In genomic region chr5:74587300-74587699, GRCh38 we compare ENCODE assay signal across 17 cellular contexts. TPM values are rescaled to one million over a fixed set of nuclear protein-coding genes. Genes with fewer than 3 reads are reported as not detected.
DNase-seq lines count a peak whose midpoint lies in the region; ATAC-seq, FAIRE-seq and TF ChIP-seq lines count a peak whose summit lies in the region.
"Had no signal": no experiment of that assay in that cellular context is flagged by ENCODE, and none has a peak within 500 bp of the region (broad histone marks: within the 10 kb centered on the region; RNA-seq: fewer than 3 reads in every experiment).

No MANE protein-coding gene starts in this region.

- peaks cover 10% of the 10 kb centered on the region for H3F3A ChIP-seq in neural progenitor cell (ENCODE audit: low read depth)

- no peak for TF ChIP-seq RAD21 in H1 (IDR thresholded peaks at IDR 0.05 in 1 of 2, conservative IDR thresholded peaks at IDR 0.05 in 1 of 2; ENCODE audit: low read depth in 2 of 2, low read length in 2 of 2)

- H3K9ac ChIP-seq in H1 (replicated peaks in 1 of 4; ENCODE audit: extremely low read depth in 1 of 4, low read depth in 3 of 4, low read length in 3 of 4) (no peak overlapping the region), neural progenitor cell (no peak overlapping the region)
- H3K9ac ChIP-seq: KMS-11 had no signal

- no peaks in the 10 kb centered on the region for H3K79me2 ChIP-seq in H1 (ENCODE audit: control insufficient read depth in 1 of 2, insufficient read depth in 2 of 2, low read length in 2 of 2)
- H3K79me2 ChIP-seq in neural progenitor cell (ENCODE audit: low read depth), result no peaks in the 10 kb centered on the region

- no peaks in the 10 kb centered on the region for H3K9me3 ChIP-seq in right cardiac atrium (ENCODE audit: control insufficient read depth, low read length)
- H3K9me3 ChIP-seq in H1 (ENCODE audit: insufficient read depth in 2 of 2, low read depth in 1 of 2, low read length in 1 of 2), result no peaks in the 10 kb centered on the region
- no peaks in the 10 kb centered on the region for H3K9me3 ChIP-seq in neural progenitor cell (ENCODE audit: low read depth)

- H4K20me1 ChIP-seq in H1 (replicated peaks in 1 of 2; ENCODE audit: control insufficient read depth in 1 of 2, insufficient read depth in 2 of 2, low read length in 2 of 2) (no peaks in the 10 kb centered on the region), neural progenitor cell (ENCODE audit: low read depth) (no peaks in the 10 kb centered on the region)

- H2AK5ac ChIP-seq in H1 (ENCODE audit: low read depth, low read length), result no peak overlapping the region

- H3K9me3 Mint-ChIP-seq in neural progenitor cell, result peaks cover 3% of the 10 kb centered on the region

- H3K4me2 ChIP-seq in H1 (ENCODE audit: insufficient read depth in 1 of 2, low read depth in 2 of 2, low read length in 2 of 2) (no peak overlapping the region), neural progenitor cell (peak overlapping the region; percentile 11)
- H3K4me2 ChIP-seq: KMS-11 had no signal

- no peak overlapping the region; the same call in 1 of the 2 replicates for H2BK5ac ChIP-seq in H1 (ENCODE audit: low read depth, low read length)

- H2BK15ac ChIP-seq in H1 (ENCODE audit: low read length), result no peak overlapping the region

- H4K8ac ChIP-seq in H1 (ENCODE audit: extremely low read depth, insufficient read depth, low read length), result peak overlapping the region; percentile 66; the same call in 1 of the 2 replicates

- no peaks in the 10 kb centered on the region for H3K79me1 ChIP-seq in H1 (ENCODE audit: low read depth, low read length)

- intact Hi-C loops in right cardiac atrium (cut with DNase I) (no loop called here), left cardiac atrium (cut with DNase I) (no loop called here)

- peaks cover 6% of the 10 kb centered on the region for H3K27me3 Mint-ChIP-seq in neural progenitor cell (ENCODE audit: insufficient read depth, low read depth)

- peak overlapping the region; percentile 52 for H3K27ac ChIP-seq in right cardiac atrium (ENCODE audit: low read length)
- no peak overlapping the region for H3K27ac ChIP-seq in H1 (ENCODE audit: low read depth, low read length)
- peak overlapping the region; percentile 4 for H3K27ac ChIP-seq in neural progenitor cell
- H3K27ac ChIP-seq: KMS-11 had no signal

- ATAC-seq in right cardiac atrium (no peak), left cardiac atrium (no peak), esophagus mucosa (no peak)
- ATAC-seq: Right ventricle myocardium inferior had no signal

- H3K36me3 ChIP-seq in H1 (ENCODE audit: control insufficient read depth in 2 of 4, insufficient read depth in 4 of 4, low read length in 3 of 4) (no peaks in the 10 kb centered on the region), neural progenitor cell (no peaks in the 10 kb centered on the region)

- H4K5ac ChIP-seq in H1 (ENCODE audit: insufficient read length, low read depth, low read length), result no peak overlapping the region

- H3K23ac ChIP-seq in H1 (ENCODE audit: insufficient read length), result no peak overlapping the region

- no peak overlapping the region for H3K4me3 Mint-ChIP-seq in neural progenitor cell

- H3K56ac ChIP-seq in H1 (replicated peaks; ENCODE audit: insufficient read length, low read depth, low read length), result no peak overlapping the region

- no peaks in the 10 kb centered on the region for H3K36me3 Mint-ChIP-seq in neural progenitor cell

- H2AFZ ChIP-seq in H1 (ENCODE audit: low read length), result 0 out of 2 replicates have a peak overlapping the region, but pooled peaks have one; percentile 49
- peak overlapping the region; percentile 85 for H2AFZ ChIP-seq in neural progenitor cell (replicated peaks)

- H3K4me1 ChIP-seq in right cardiac atrium (ENCODE audit: control insufficient read depth, insufficient read depth, low read length) (peaks cover 3% of the 10 kb centered on the region), H1 (replicated peaks in 1 of 4; ENCODE audit: control insufficient read depth in 3 of 4, insufficient read depth in 4 of 4, low read length in 3 of 4) (peaks cover 0 to 11% (median 3%) of the 10 kb centered on the region in 4 experiments; a peak in 1 of 7 replicates), neural progenitor cell (peaks cover 44% of the 10 kb centered on the region)

- H3K4ac ChIP-seq in H1 (replicated peaks; ENCODE audit: insufficient read length, low read depth, low read length), result no peak overlapping the region

- TF ChIP-seq CTCF in H1 (IDR thresholded peaks at IDR 0.05; ENCODE audit: control extremely low read depth in 1 of 3, insufficient read depth in 1 of 3, low read depth in 1 of 3, low read length in 3 of 3) (no peak), neural progenitor cell (IDR thresholded peaks at IDR 0.05) (no peak)

- H2BK20ac ChIP-seq in H1 (ENCODE audit: low read length), result no peak overlapping the region

- H3K27ac Mint-ChIP-seq in neural progenitor cell, result no peak overlapping the region

- 58% methylated on average over 4 of the region's 4 CpGs for WGBS in right cardiac atrium
- WGBS in H1 (ENCODE audit: extremely low coverage in 1 of 2, insufficient coverage in 1 of 2, insufficient read length in 1 of 2, insufficient replicate concordance in 2 of 2, low coverage in 1 of 2, low lambda C conversion rate in 2 of 2, missing lambda C conversion rate in 1 of 2), 2 experiments, result 78% methylated on average over 4 of the region's 4 CpGs; no CpG with 5 or more reads in 1 of the 2 experiments

- no peak for TF ChIP-seq EP300 in H1 (IDR thresholded peaks at IDR 0.05; ENCODE audit: borderline replicate concordance in 1 of 2, low read depth in 2 of 2, low read length in 2 of 2)

- H2BK120ac ChIP-seq in H1 (replicated peaks; ENCODE audit: low read depth, low read length), result no peak overlapping the region

- no peak overlapping the region for H4K91ac ChIP-seq in H1 (replicated peaks; ENCODE audit: insufficient read length, low read length)

- 0 out of 2 replicates have a peak overlapping the region, but pooled peaks have one; percentile 34 for H3K18ac ChIP-seq in H1 (ENCODE audit: extremely low read depth, low read length)

- peaks cover 22% of the 10 kb centered on the region for H3K4me1 Mint-ChIP-seq in neural progenitor cell

- H2BK12ac ChIP-seq in H1 (ENCODE audit: low read depth, low read length), result no peak overlapping the region

- H3K27me3 ChIP-seq in right cardiac atrium (ENCODE audit: control insufficient read depth, insufficient read depth), result no peaks in the 10 kb centered on the region
- no peaks in the 10 kb centered on the region for H3K27me3 ChIP-seq in H1 (replicated peaks in 1 of 4; ENCODE audit: control insufficient read depth in 3 of 4, extremely low read depth in 1 of 4, insufficient read depth in 3 of 4, low read length in 3 of 4)
- no peaks in the 10 kb centered on the region for H3K27me3 ChIP-seq in neural progenitor cell

- H3K4me3 ChIP-seq in right cardiac atrium (ENCODE audit: low read length), result no peak overlapping the region
- H3K4me3 ChIP-seq in H1 (ENCODE audit: extremely low read depth in 1 of 4, insufficient read depth in 2 of 4, low read depth in 3 of 4, low read length in 4 of 4), result no peak overlapping the region
- no peak overlapping the region for H3K4me3 ChIP-seq in neural progenitor cell

- no peak overlapping the region for H3K14ac ChIP-seq in H1 (ENCODE audit: insufficient read length)

- no peak for FAIRE-seq in H1 (lab: Jason Lieb, UNC)
- FAIRE-seq: GM18507, HTR-8/SVneo had no signal

- no peak for DNase-seq in right cardiac atrium
- no peak for DNase-seq in left cardiac atrium
- no peak for DNase-seq in H1 (ENCODE audit: low read depth in 1 of 2, low spot score in 2 of 2)
- DNase-seq in neural progenitor cell (ENCODE audit: low spot score), result no peak
- DNase-seq in activated CD8-positive, alpha-beta memory T cell treated with anti-CD3 and anti-CD28 coated beads, Interleukin-2, amount 50 U/mL, for 48 hours, result no peak
- no peak for DNase-seq in NCI-H2196 treated with DMSO at 0.1 percent for 48 hours (lab: John Stamatoyannopoulos, UW; ENCODE audit: unreplicated experiment)
- no peak for DNase-seq in NCI-H187 treated with DMSO at 0.1 percent for 48 hours (lab: John Stamatoyannopoulos, UW)
- DNase-seq: Calu3, NCI-H1092, NCI-H1694, NCI-H446 treated with DMSO at 0.1 percent for 48 hours, NCI-H748 treated with DMSO at 0.1 percent for 48 hours had no signal

- POLR2A ChIA-PET in H1 (lab: Charles Lee; ENCODE audit: partially characterized antibody), result no interaction called here

- TF ChIP-seq POLR2A in H1 (IDR thresholded peaks at IDR 0.05; ENCODE audit: control extremely low read depth in 1 of 2, low read depth in 2 of 2, low read length in 2 of 2), result no peak

- CTCF ChIA-PET in H1 (lab: Charles Lee; ENCODE audit: partially characterized antibody), result interaction anchor here (1.0 kb wide), 1 partner anchor 26 kb away, joined by 3 read pairs; no protein-coding TSS in a partner anchor

- no peaks in the 10 kb centered on the region for H3K23me2 ChIP-seq in H1 (ENCODE audit: low read depth, low read length)

TF ChIP-seq in H1, 55 proteins besides CTCF, POLR2A, EP300 and RAD21:
- TF ChIP-seq CBX8 (IDR thresholded peaks at IDR 0.05; ENCODE audit: borderline replicate concordance, low read depth, low read length) (no peak), ZNF274 (IDR thresholded peaks at IDR 0.05; ENCODE audit: borderline replicate concordance, extremely low read depth, low read length) (no peak), SP2 (IDR thresholded peaks at IDR 0.05; ENCODE audit: low read length) (no peak), KDM1A (IDR thresholded peaks at IDR 0.05; ENCODE audit: borderline replicate concordance, low read length) (no peak), POU5F1 (IDR thresholded peaks at IDR 0.05; ENCODE audit: low read depth, low read length) (no peak), POLR2AphosphoS5 (IDR thresholded peaks at IDR 0.05; ENCODE audit: low read depth, low read length) (no peak), TAF1 (IDR thresholded peaks at IDR 0.05; ENCODE audit: low read depth, low read length) (no peak), BRCA1 (IDR thresholded peaks at IDR 0.05; ENCODE audit: low read depth, low read length) (no peak)

RNA-seq across cellular contexts. Expression of gene ENC1, which starts 53.2 kb away (rescaled TPM):
- total RNA-seq in right cardiac atrium (10 to 100 TPM in 1 of 4 donors, 1 to 10 TPM in 3; 5.3 to 14.9 (median 7.0) TPM), left cardiac atrium (10 to 100 TPM in 1 of 2 donors, 1 to 10 TPM in 1; 5.5 to 12.0 TPM), neural progenitor cell (ENCODE audit: low replicate concordance) (73.8 and 146 TPM in 2 replicates), esophagus mucosa (2.6 TPM)
- polyA plus RNA-seq in right cardiac atrium (2.9 TPM), H1 (2011; rRNA removed) (5.5 and 8.1 TPM in 2 replicates)
- 9.5 and 13.2 TPM in 2 replicates for total RNA-seq in H1 (2021; fragmentation: NEBNext Ultra II Directional; extraction: Animal tissue kit (Norgen Biotek cat#: 25700))
- 3.9 TPM for polyA plus RNA-seq in H1 (2011; cell fraction: cytosol; rRNA removed)
- 11.4 TPM for polyA plus RNA-seq in H1 (2011; cell fraction: nucleus; rRNA removed)
- polyA plus RNA-seq in H1 (2012, experiment 1 of 2), result 6.2 to 9.2 TPM (median 8.7 TPM) in 4 replicates
- 1.7 TPM for polyA plus RNA-seq in H1 (2012, experiment 2 of 2)
- polyA plus RNA-seq in H1 (2013, experiment 1 of 2), result 2.9 TPM
- polyA plus RNA-seq in H1 (2013, experiment 2 of 2), result 3.2 TPM
- 16.2 and 17.9 TPM in 2 replicates for polyA minus RNA-seq in H1 (2011; rRNA and poly(A)+ RNA removed)
- polyA minus RNA-seq in H1 (2011; cell fraction: cytosol; rRNA and poly(A)+ RNA removed), result 5.1 TPM
- polyA minus RNA-seq in H1 (2011; cell fraction: nucleus; rRNA and poly(A)+ RNA removed), result 27.7 TPM
